Comparison of ENCODE assay signal across 12 cellular contexts in the genomic region with DNA sequence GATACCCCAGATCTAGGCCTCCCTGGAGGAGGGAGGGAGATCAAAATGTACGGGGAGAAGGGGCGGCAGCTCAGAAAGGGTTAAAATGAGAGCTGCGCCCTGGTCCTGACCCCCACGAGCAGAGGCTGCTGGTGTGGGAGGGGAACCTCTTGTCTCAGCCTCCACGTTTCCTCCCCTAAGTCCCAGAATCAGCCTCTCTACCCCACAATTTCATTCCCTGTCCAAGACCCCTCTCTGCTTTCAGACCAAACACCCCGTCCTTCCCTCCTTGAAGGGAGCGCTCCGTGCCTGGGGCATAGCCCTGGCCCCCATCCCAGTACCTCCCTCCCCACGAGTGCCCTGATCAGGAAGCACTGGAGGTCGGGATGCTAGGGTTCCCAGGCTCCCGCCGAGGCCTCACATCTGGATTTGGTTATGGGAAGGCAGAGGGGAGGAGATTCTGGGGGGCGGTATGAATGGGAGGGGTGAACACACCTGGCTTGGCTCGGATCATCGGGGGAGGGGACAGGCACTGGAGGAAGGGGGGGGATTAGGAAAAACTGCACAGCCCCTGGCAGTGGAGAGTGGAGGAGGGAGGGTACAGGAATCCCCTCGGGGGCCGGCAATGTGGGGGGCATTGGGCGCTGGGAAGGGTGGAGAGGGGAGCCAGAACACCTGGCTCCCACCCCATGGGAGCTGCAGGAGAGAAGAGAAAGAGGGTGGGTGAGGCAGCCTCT. TPM values are rescaled to one million over a fixed set of nuclear protein-coding genes. Genes with fewer than 3 reads are reported as not detected.
DNase-seq lines count a peak whose midpoint lies in the region; ATAC-seq and TF ChIP-seq lines count a peak whose summit lies in the region.
"Had no signal": no experiment of that assay in that cellular context is flagged by ENCODE, and none has a peak within 500 bp of the region (broad histone marks: within the 10 kb centered on the region; RNA-seq: fewer than 3 reads in every experiment).

No MANE protein-coding gene starts in this region.

- CTCF ChIA-PET in MCF 10A (lab: Yijun Ruan, JAX): interaction anchor here (0.7 to 3.9 kb wide), 3 partner anchors 12 to 99 kb away, joined by 3 to 26 read pairs (median 6); no protein-coding TSS in a partner anchor

- intact Hi-C loops in MCF 10A (cut with micrococcal nuclease): no loop called here

- H2AFZ ChIP-seq in GM23338: no peak overlapping the region

- H3K4me1 ChIP-seq in GM23338 (ENCODE audit: insufficient read depth) (peaks cover 15% of the 10 kb centered on the region; the same call in 1 of the 2 replicates), skeletal muscle tissue (ENCODE audit: control insufficient read depth in 3 of 3, insufficient read depth in 3 of 3, low read length in 3 of 3) (peaks cover 3 to 17% (median 9%) of the 10 kb centered on the region in 3 donors)

- no peaks in the 10 kb centered on the region for H3K9me3 ChIP-seq in skeletal muscle tissue (ENCODE audit: control insufficient read depth in 3 of 3, low read length in 3 of 3)

- peaks cover 7% of the 10 kb centered on the region; the same call in 1 of the 2 replicates for H3F3A ChIP-seq in GM23338 (replicated peaks; ENCODE audit: low read depth)

- peaks cover 46% of the 10 kb centered on the region for H3K79me2 ChIP-seq in GM23338 (replicated peaks; ENCODE audit: insufficient read depth)

- H3K36me3 ChIP-seq in GM23338 (ENCODE audit: insufficient read depth) (peaks cover 27% of the 10 kb centered on the region), kidney epithelial cell (ENCODE audit: control insufficient read depth, insufficient read depth, low read length) (peaks cover 2% of the 10 kb centered on the region), skeletal muscle tissue (ENCODE audit: control insufficient read depth in 3 of 3, insufficient read depth in 3 of 3, low read length in 3 of 3) (peaks cover 0 to 5% (median 4%) of the 10 kb centered on the region in 3 donors)

- no peaks in the 10 kb centered on the region for H3K9me2 ChIP-seq in GM23338 (ENCODE audit: insufficient read depth)

- H3K4me2 ChIP-seq in GM23338: peak overlapping the region; percentile 100

- ATAC-seq in GM23338: no peak
- ATAC-seq in GM18870 (IDR thresholded peaks at IDR 0.05; ENCODE audit: unreplicated experiment): no peak
- ATAC-seq: activated CD4-positive, CD25-positive, alpha-beta regulatory T cell treated with anti-CD3 and anti-CD28 coated beads, Interleukin-2, amount 50 U/mL, for 24 hours had no signal

- H3K27me3 ChIP-seq in GM23338 (ENCODE audit: insufficient read depth) (no peaks in the 10 kb centered on the region), kidney epithelial cell (ENCODE audit: control insufficient read depth, insufficient read depth, low read length) (no peaks in the 10 kb centered on the region), skeletal muscle tissue (ENCODE audit: control insufficient read depth in 3 of 3, insufficient read depth in 3 of 3, low read length in 3 of 3) (peaks cover 24 to 41% (median 32%) of the 10 kb centered on the region in 3 donors)

- peaks cover 27% of the 10 kb centered on the region for H4K20me1 ChIP-seq in GM23338 (replicated peaks; ENCODE audit: insufficient read depth)

- peak overlapping the region; percentile 19; the same call in 1 of the 2 replicates for H3K27ac ChIP-seq in GM23338 (ENCODE audit: low read depth)
- no peak overlapping the region for H3K27ac ChIP-seq in skeletal muscle tissue (ENCODE audit: low read depth, low read length)

- peak overlapping the region; percentile 98 for H3K4me3 ChIP-seq in GM23338
- peak overlapping the region; percentile 78 for H3K4me3 ChIP-seq in kidney epithelial cell (ENCODE audit: low read depth, low read length)
- H3K4me3 ChIP-seq in skeletal muscle tissue (ENCODE audit: low read length in 3 of 3): peak overlapping the region; percentile 35 to 56 (median 54)

- peaks cover 21% of the 10 kb centered on the region for H3K27me3 Mint-ChIP-seq in GM23338 (ENCODE audit: insufficient read depth, low read depth, poor library complexity)
- no peaks in the 10 kb centered on the region for H3K27me3 Mint-ChIP-seq in MCF 10A (ENCODE audit: insufficient read depth, unreplicated experiment)

- H3K4me1 Mint-ChIP-seq in GM23338 (peaks cover 23% of the 10 kb centered on the region), MCF 10A (ENCODE audit: insufficient read depth, unreplicated experiment) (peaks cover 21% of the 10 kb centered on the region)

- H3K36me3 Mint-ChIP-seq in GM23338 (ENCODE audit: low read depth) (peaks cover 64% of the 10 kb centered on the region), MCF 10A (ENCODE audit: insufficient read depth, unreplicated experiment) (peaks cover 48% of the 10 kb centered on the region)
- H3K36me3 Mint-ChIP-seq: activated naive CD8-positive, alpha-beta T cell treated with anti-CD3 and anti-CD28 coated beads, Interleukin-2, amount 10 ng/mL, durations not matched to agents 7 days and 5 days had no signal

- H3K9me3 Mint-ChIP-seq in GM23338 (no peaks in the 10 kb centered on the region), MCF 10A (ENCODE audit: unreplicated experiment) (no peaks in the 10 kb centered on the region)
- H3K9me3 Mint-ChIP-seq: activated naive CD8-positive, alpha-beta T cell treated with anti-CD3 and anti-CD28 coated beads, Interleukin-2, amount 10 ng/mL, durations not matched to agents 7 days and 5 days had no signal

- POLR2A ChIA-PET in MCF 10A (lab: Yijun Ruan, JAX): interaction anchor here (0.6 to 2.4 kb wide), 6 partner anchors 20 to 28 kb away, joined by 3 to 10 read pairs (median 4); partner anchors contain the start of gene SLC12A9

- BruUV-seq in MCF 10A (replicated peaks; lab: Mats Ljungman, UMichigan): no TSS peak

- DNase-seq in GM23338 (ENCODE audit: low spot score) (peak; percentile 20), MCF 10A (ENCODE audit: unreplicated experiment) (no peak), kidney epithelial cell (ENCODE audit: low read depth) (no peak), NK-92 (lab: John Stamatoyannopoulos, UW; ENCODE audit: unreplicated experiment) (no peak), cortex of kidney (lab: John Stamatoyannopoulos, UW) (no peak), DMS79 (lab: John Stamatoyannopoulos, UW) (no peak)
- DNase-seq: activated naive CD8-positive, alpha-beta T cell treated with anti-CD3 and anti-CD28 coated beads, Interleukin-2, amount 10 ng/mL, durations not matched to agents 7 days and 5 days; foreskin melanocyte; NCI-H1436 had no signal

- H3K4me3 Mint-ChIP-seq in GM23338 (peak overlapping the region; percentile 97), MCF 10A (ENCODE audit: unreplicated experiment) (peak overlapping the region; percentile 96)
- H3K4me3 Mint-ChIP-seq: activated naive CD8-positive, alpha-beta T cell treated with anti-CD3 and anti-CD28 coated beads, Interleukin-2, amount 10 ng/mL, durations not matched to agents 7 days and 5 days had no signal

- no peak overlapping the region for H3K9ac ChIP-seq in skeletal muscle tissue (ENCODE audit: low read depth in 1 of 3, low read length in 3 of 3)

- H3K27ac Mint-ChIP-seq in GM23338 (no peak overlapping the region; the same call in 1 of the 2 replicates), MCF 10A (ENCODE audit: low read depth, unreplicated experiment) (peak overlapping the region; percentile 86)
- H3K27ac Mint-ChIP-seq: activated naive CD8-positive, alpha-beta T cell treated with anti-CD3 and anti-CD28 coated beads, Interleukin-2, amount 10 ng/mL, durations not matched to agents 7 days and 5 days had no signal

- no peak for TF ChIP-seq CTCF in GM23338 (conservative IDR thresholded peaks at IDR 0.05; ENCODE audit: low read depth in 2 of 2)
- no peak for TF ChIP-seq CTCF in MCF 10A (IDR thresholded peaks at IDR 0.05; ENCODE audit: unreplicated experiment)
- TF ChIP-seq CTCF in kidney epithelial cell (IDR thresholded peaks at IDR 0.05; ENCODE audit: insufficient read depth, low read length, poor library complexity, severe bottlenecking): no peak

TF ChIP-seq in GM23338, 12 proteins besides CTCF, POLR2A, EP300 and RAD21 (continues in another document):
- TF ChIP-seq ZNF114 (CRISPR knock-in tag; IDR thresholded peaks at IDR 0.05): no peak
- TF ChIP-seq EZH2phosphoT487 (IDR thresholded peaks at IDR 0.05; ENCODE audit: unreplicated experiment): no peak
- TF ChIP-seq, protein P1, sequence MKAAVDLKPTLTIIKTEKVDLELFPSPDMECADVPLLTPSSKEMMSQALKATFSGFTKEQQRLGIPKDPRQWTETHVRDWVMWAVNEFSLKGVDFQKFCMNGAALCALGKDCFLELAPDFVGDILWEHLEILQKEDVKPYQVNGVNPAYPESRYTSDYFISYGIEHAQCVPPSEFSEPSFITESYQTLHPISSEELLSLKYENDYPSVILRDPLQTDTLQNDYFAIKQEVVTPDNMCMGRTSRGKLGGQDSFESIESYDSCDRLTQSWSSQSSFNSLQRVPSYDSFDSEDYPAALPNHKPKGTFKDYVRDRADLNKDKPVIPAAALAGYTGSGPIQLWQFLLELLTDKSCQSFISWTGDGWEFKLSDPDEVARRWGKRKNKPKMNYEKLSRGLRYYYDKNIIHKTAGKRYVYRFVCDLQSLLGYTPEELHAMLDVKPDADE (IDR thresholded peaks at IDR 0.05): no peak
- TF ChIP-seq CREB1 (CRISPR knock-in tag; IDR thresholded peaks at IDR 0.05; ENCODE audit: low read depth): no peak
- TF ChIP-seq NANOG (IDR thresholded peaks at IDR 0.05; ENCODE audit: borderline replicate concordance): no peak
- no peak for TF ChIP-seq POLR2AphosphoS5 (IDR thresholded peaks at IDR 0.05; ENCODE audit: low read depth)
- no peak for TF ChIP-seq ZNF331 (CRISPR knock-in tag; IDR thresholded peaks at IDR 0.05; ENCODE audit: low read depth)
- no peak for TF ChIP-seq STAT1 (IDR thresholded peaks at IDR 0.05; ENCODE audit: unreplicated experiment)
- no peak for TF ChIP-seq JUNB (IDR thresholded peaks at IDR 0.05; ENCODE audit: unreplicated experiment)

RNA-seq across cellular contexts. Expression of gene EPHB4, which starts 2.7 kb away (rescaled TPM):
- total RNA-seq in GM23338 (2014; rRNA removed; shearing (Covaris generic)): 145 and 164 TPM in 2 replicates
- 22.6 and 23.3 TPM in 2 replicates for polyA plus RNA-seq in GM23338 (2016; fragmentation: Nextera tagmentation; extraction: Ambion mirVana)
- total RNA-seq in MCF 10A (2022): 48.8 and 51.3 TPM in 2 replicates
- total RNA-seq in kidney epithelial cell: 138 TPM in 2 replicates
- total RNA-seq in skeletal muscle tissue: 72.5 TPM

RNA-seq across cellular contexts. Expression of gene SLC12A9, which starts 27.9 kb away (rescaled TPM):
- 32.3 and 39.9 TPM in 2 replicates for total RNA-seq in GM23338 (2014; rRNA removed; shearing (Covaris generic))
- polyA plus RNA-seq in GM23338 (2016; fragmentation: Nextera tagmentation; extraction: Ambion mirVana): 9.7 and 10.3 TPM in 2 replicates
- total RNA-seq in MCF 10A (2022) (19.2 and 21.0 TPM in 2 replicates), kidney epithelial cell (15.7 and 18.3 TPM in 2 replicates), skeletal muscle tissue (24.5 TPM)

RNA-seq across cellular contexts. Expression of gene TRIP6, which starts 42.5 kb away (rescaled TPM):
- 106 and 112 TPM in 2 replicates for total RNA-seq in GM23338 (2014; rRNA removed; shearing (Covaris generic))
- polyA plus RNA-seq in GM23338 (2016; fragmentation: Nextera tagmentation; extraction: Ambion mirVana): 44.6 and 45.0 TPM in 2 replicates
- 106 and 132 TPM in 2 replicates for total RNA-seq in MCF 10A (2022)
- total RNA-seq in kidney epithelial cell: 113 and 114 TPM in 2 replicates
- 25.6 TPM for total RNA-seq in skeletal muscle tissue

RNA-seq across cellular contexts. Expression of gene SRRT, which starts 50.2 kb away (rescaled TPM):
- 98.3 and 113 TPM in 2 replicates for total RNA-seq in GM23338 (2014; rRNA removed; shearing (Covaris generic))
- 125 and 140 TPM in 2 replicates for polyA plus RNA-seq in GM23338 (2016; fragmentation: Nextera tagmentation; extraction: Ambion mirVana)
- 111 and 142 TPM in 2 replicates for total RNA-seq in MCF 10A (2022)
- 65.9 and 67.9 TPM in 2 replicates for total RNA-seq in kidney epithelial cell
- total RNA-seq in skeletal muscle tissue: 25.1 TPM
